Comparison of ENCODE assay signal across 8 cellular contexts in the genomic region with DNA sequence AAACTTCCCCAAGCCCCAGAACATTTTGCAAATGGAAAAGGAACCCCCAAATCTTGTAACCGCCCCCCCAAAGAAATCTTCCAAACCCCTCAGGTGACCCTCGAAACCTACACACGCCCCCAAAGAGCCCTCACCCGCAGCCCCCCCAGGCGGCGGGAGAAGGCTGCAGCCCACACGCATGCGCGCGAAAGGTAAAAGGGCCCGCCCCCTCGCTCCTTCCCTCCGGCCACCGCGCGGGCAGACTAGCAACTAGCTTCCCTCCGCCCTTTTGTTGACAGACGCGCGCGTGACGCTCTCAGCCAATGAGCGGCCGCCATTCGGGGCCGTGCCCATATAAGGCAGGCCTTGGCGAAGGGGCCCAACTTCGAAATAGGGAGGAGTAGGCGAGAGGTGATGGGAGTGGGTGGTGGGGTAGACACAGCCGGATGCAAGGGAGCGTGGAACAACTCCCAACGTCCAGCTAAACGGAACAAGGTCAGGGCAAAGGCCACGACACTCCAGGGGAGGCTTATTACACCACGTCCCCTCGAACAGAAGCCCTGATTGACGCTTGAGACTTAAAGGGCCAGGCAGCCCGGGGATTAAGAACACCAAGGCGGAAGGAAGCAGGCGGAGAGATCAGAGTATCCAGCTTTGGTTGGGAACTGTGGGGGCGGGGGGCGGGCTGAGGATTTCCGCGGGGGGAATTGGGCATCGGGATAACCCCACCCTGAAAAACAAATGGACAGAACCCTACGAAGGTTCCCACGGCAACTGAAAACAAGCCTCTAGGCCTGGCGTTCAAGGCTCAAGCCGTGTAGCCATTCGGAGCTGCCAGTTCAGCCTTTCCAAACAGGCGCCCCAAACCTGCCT. TPM values are rescaled to one million over a fixed set of nuclear protein-coding genes. Genes with fewer than 3 reads are reported as not detected.
DNase-seq lines count a peak whose midpoint lies in the region; ATAC-seq and TF ChIP-seq lines count a peak whose summit lies in the region.

No MANE protein-coding gene starts in this region.

- H3K27me3 Mint-ChIP-seq in natural killer cell (ENCODE audit: low read depth in 2 of 2) = no peaks in the 10 kb centered on the region

- DNase-seq in ELF-1 (ENCODE audit: low read depth, low spot score) (peak; percentile 100), H7 (peak; percentile 98), M059J (ENCODE audit: low read depth) (peak; percentile 99), fibroblast of pulmonary artery (ENCODE audit: low read depth) (peak; percentile 100), natural killer cell (peak; percentile 95)
- peak; percentile 99 for DNase-seq in activated effector memory CD4-positive, alpha-beta T cell treated with anti-CD3 and anti-CD28 coated beads, Interleukin-2, amount 50 U/mL, for 16 hours
- DNase-seq in stimulated activated naive CD4-positive, alpha-beta T cell (lab: John Stamatoyannopoulos, UW) = peak; percentile 94 to 98 (median 97)

- peak; percentile 94 to 99 (median 95) for ATAC-seq in natural killer cell

- H3K4me1 Mint-ChIP-seq in natural killer cell = peaks cover 25 to 35% of the 10 kb centered on the region in 2 donors

- 0 out of 2 replicates have a peak, but pooled peaks cover 1% of the 10 kb centered on the region for H3K36me3 ChIP-seq in H7 (replicated peaks; ENCODE audit: control insufficient read depth, insufficient read depth, low read length)

- TF ChIP-seq POLR2A in Raji (IDR thresholded peaks at IDR 0.05; ENCODE audit: insufficient read depth, low read depth, low read length) = peak; percentile 17; the same call in 1 of the 2 replicates

- H3K4me3 Mint-ChIP-seq in natural killer cell = peak overlapping the region; percentile 98

- H3K4me3 ChIP-seq in H7 (ENCODE audit: insufficient read depth, low read depth, low read length) = peak overlapping the region; percentile 81
- H3K4me3 ChIP-seq in fibroblast of pulmonary artery (replicated peaks; ENCODE audit: low read depth, low read length) = peak overlapping the region; percentile 96

- TF ChIP-seq CTCF in fibroblast of pulmonary artery (IDR thresholded peaks at IDR 0.05; ENCODE audit: low read length, missing control alignments) (no peak), natural killer cell (IDR thresholded peaks at IDR 0.05) (no peak)

- peak overlapping the region; percentile 90 to 93 for H3K27ac Mint-ChIP-seq in natural killer cell

- no peaks in the 10 kb centered on the region for H3K36me3 Mint-ChIP-seq in natural killer cell

- no peaks in the 10 kb centered on the region for H3K27me3 ChIP-seq in H7 (ENCODE audit: control insufficient read depth, insufficient read depth, low read length)

- H3K9me3 Mint-ChIP-seq in natural killer cell = no peaks in the 10 kb centered on the region

- intact Hi-C loops in natural killer cell (cut with micrococcal nuclease) = loop anchor here (1.0 kb wide), 3 partner anchors 13 to 210 kb away; partner anchors contain the start of genes FBXO46, QPCTL and VASP

RNA-seq across cellular contexts. Expression of gene FBXO46, which starts 13.3 kb away (rescaled TPM):
- 26.3 and 30.0 TPM in 2 replicates for total RNA-seq in H7 (2014; rRNA removed; shearing (Covaris generic))
- 4.4 and 6.9 TPM in 2 replicates for total RNA-seq in M059J (2014; rRNA removed; shearing (Covaris generic))
- total RNA-seq in natural killer cell = 10 to 100 TPM; 24.8 to 35.7 (median 31.1) TPM

RNA-seq across cellular contexts. Expression of gene MEIOSIN, which starts 15.9 kb away (rescaled TPM):
- total RNA-seq in H7 (2014; rRNA removed; shearing (Covaris generic)) = not detected in 2 replicates
- total RNA-seq in M059J (2014; rRNA removed; shearing (Covaris generic)) = 0.25 TPM in 1 of 2 replicates, not detected in the other
- not detected for total RNA-seq in natural killer cell

RNA-seq across cellular contexts. Expression of gene QPCTL, which starts 24.9 kb away (rescaled TPM):
- 26.2 and 30.1 TPM in 2 replicates for total RNA-seq in H7 (2014; rRNA removed; shearing (Covaris generic))
- total RNA-seq in M059J (2014; rRNA removed; shearing (Covaris generic)) = 12.8 and 25.3 TPM in 2 replicates
- 10 to 100 TPM in 2 of 3 donors, 1 to 10 TPM in 1; 8.7 to 11.5 (median 10.0) TPM for total RNA-seq in natural killer cell

RNA-seq across cellular contexts. Expression of gene SNRPD2, which starts 25.6 kb away (rescaled TPM):
- total RNA-seq in H7 (2014; rRNA removed; shearing (Covaris generic)) = 407 and 467 TPM in 2 replicates
- total RNA-seq in M059J (2014; rRNA removed; shearing (Covaris generic)) = 294 and 342 TPM in 2 replicates
- 100 to 1,000 TPM; 212 to 252 (median 241) TPM for total RNA-seq in natural killer cell

RNA-seq across cellular contexts. Expression of gene GIPR, which starts 49.3 kb away (rescaled TPM):
- total RNA-seq in H7 (2014; rRNA removed; shearing (Covaris generic)) = 0.81 TPM in 1 of 2 replicates, not detected in the other
- 0.02 and 0.32 TPM in 2 replicates for total RNA-seq in M059J (2014; rRNA removed; shearing (Covaris generic))
- 10 to 100 TPM; 20.7 to 24.5 (median 21.5) TPM for total RNA-seq in natural killer cell

Comparison
In these comparisons a context has a peak if more than half of its experiments do, and no peak if none do; other contexts are left out.
1. Peak in every context shown above with its lines: DNase-seq, ATAC-seq and H3K4me3 ChIP-seq.